In genomic region chr17:65403616-65404015, GRCh38 we compare ENCODE assay signal across 15 cellular contexts.
"Had no signal": no experiment of that assay in that cellular context is flagged by ENCODE, and none has a peak within 500 bp of the region (broad histone marks: within the 10 kb centered on the region; RNA-seq: fewer than 3 reads in every experiment).

No MANE protein-coding gene starts in this region.

- H3K4me1 ChIP-seq: heart left ventricle, vagina had no signal

- H3K4me3 Mint-ChIP-seq: natural killer cell had no signal

- H3K36me3 ChIP-seq: heart left ventricle, neutrophil, upper lobe of left lung, vagina had no signal

- H3K27ac ChIP-seq: coronary artery, heart left ventricle, neutrophil, upper lobe of left lung, vagina had no signal

- H3K9me3 Mint-ChIP-seq: natural killer cell had no signal

- H3K9me3 ChIP-seq: heart left ventricle, neutrophil, upper lobe of left lung, vagina had no signal

- H3K27me3 ChIP-seq: heart left ventricle, neutrophil, upper lobe of left lung, vagina had no signal

- H3K4me1 Mint-ChIP-seq: natural killer cell had no signal

- DNase-seq: effector CD4-positive, alpha-beta T cell; foreskin melanocyte; heart left ventricle; hippocampal formation; kidney glomerular epithelial cell; mammary epithelial cell; natural killer cell; small intestine; stimulated activated CD4-positive, alpha-beta T cell treated with anti-CD3 and anti-CD28 coated beads, Interleukin-2, amount 100 ng/mL, for 48 hours; stimulated activated naive CD4-positive, alpha-beta T cell treated with Interleukin-2 at 50 U/mL for 16 hours had no signal

- H3K27ac Mint-ChIP-seq: natural killer cell had no signal

- ATAC-seq: heart left ventricle, left lobe of liver, natural killer cell had no signal

- H3K4me3 ChIP-seq: coronary artery, heart left ventricle, upper lobe of left lung, vagina had no signal

- H3K36me3 Mint-ChIP-seq: natural killer cell had no signal
